10 cellular contexts compared by ENCODE assay signal in the genomic region with DNA sequence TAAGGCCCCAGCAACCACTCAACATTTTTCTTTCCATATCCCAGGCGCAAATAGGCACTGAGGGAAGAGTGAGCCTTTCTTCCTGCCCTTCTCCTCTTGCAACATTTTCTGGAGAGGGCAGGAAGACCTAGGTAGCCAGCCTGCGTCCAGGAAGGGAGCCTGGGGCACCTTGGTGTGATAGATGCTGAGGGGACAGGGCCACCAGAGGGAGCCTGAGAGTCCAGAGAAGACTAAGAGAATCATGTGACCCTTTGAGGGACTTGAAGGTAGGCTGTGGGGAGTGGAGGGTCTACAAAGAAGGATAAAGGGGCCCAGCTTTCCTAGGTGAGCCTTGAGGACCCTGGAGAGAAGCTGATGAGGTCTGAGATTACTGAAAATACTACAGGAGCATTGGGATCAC.
DNase-seq lines count a peak whose midpoint lies in the region; ATAC-seq and TF ChIP-seq lines count a peak whose summit lies in the region.
"Had no signal": no experiment of that assay in that cellular context is flagged by ENCODE, and none has a peak within 500 bp of the region (broad histone marks: within the 10 kb centered on the region; RNA-seq: fewer than 3 reads in every experiment).

No MANE protein-coding gene starts in this region.

- H3K4me3 ChIP-seq in SU-DHL-6 (ENCODE audit: insufficient read depth, low read length, poor library complexity, severe bottlenecking) = no peak overlapping the region
- H3K4me3 ChIP-seq: adrenal gland had no signal

- no peaks in the 10 kb centered on the region for H3K9me2 ChIP-seq in SU-DHL-6 (replicated peaks; ENCODE audit: insufficient read depth, low read length)

- no peak overlapping the region for H3K27ac Mint-ChIP-seq in neural crest cell (ENCODE audit: unreplicated experiment)

- peak; percentile 18 for TF ChIP-seq CTCF in SU-DHL-6 (IDR thresholded peaks at IDR 0.05; ENCODE audit: insufficient read depth, low read length, poor library complexity, severe bottlenecking)
- peak; percentile 39 for TF ChIP-seq CTCF in neural crest cell (conservative IDR thresholded peaks at IDR 0.05)

- H3K9me3 Mint-ChIP-seq in neural crest cell = peaks cover 2% of the 10 kb centered on the region

- no peaks in the 10 kb centered on the region for H3F3A ChIP-seq in SU-DHL-6 (ENCODE audit: insufficient read depth)

- H3K36me3 ChIP-seq in SU-DHL-6 (ENCODE audit: low read length) = no peaks in the 10 kb centered on the region
- H3K36me3 ChIP-seq: adrenal gland had no signal

- ATAC-seq in HG02870 (IDR thresholded peaks at IDR 0.05; ENCODE audit: unreplicated experiment) = peak; percentile 50

- H3K4me2 ChIP-seq in SU-DHL-6 (ENCODE audit: low read depth, low read length, poor library complexity, severe bottlenecking) = no peak overlapping the region

- H3K27me3 ChIP-seq in SU-DHL-6 (ENCODE audit: low read length) = no peaks in the 10 kb centered on the region
- H3K27me3 ChIP-seq: adrenal gland had no signal

- no peak overlapping the region for H2AFZ ChIP-seq in SU-DHL-6 (ENCODE audit: low read depth, low read length, severe bottlenecking)

- H3K4me1 Mint-ChIP-seq in neural crest cell = peaks cover 7% of the 10 kb centered on the region

- DNase-seq in SIG-M5 treated with dmso at 0.1 percent for 504 hours (lab: John Stamatoyannopoulos, UW; ENCODE audit: unreplicated experiment) (peak; percentile 5), SIG-M5 (lab: John Stamatoyannopoulos, UW) (no peak), neural crest cell (ENCODE audit: low read depth, low spot score) (no peak), NCI-H524 treated with DMSO at 0.1 percent for 48 hours (lab: John Stamatoyannopoulos, UW) (no peak), activated gamma-delta T cell treated with Interleukin-2 at 50 U/mL for 16 hours (no peak), hippocampal formation (lab: John Stamatoyannopoulos, UW) (no peak)
- DNase-seq: NCI-H510A had no signal

- H3K9me3 ChIP-seq in SU-DHL-6 (ENCODE audit: insufficient read depth, low read length) = no peaks in the 10 kb centered on the region
- H3K9me3 ChIP-seq: adrenal gland had no signal

- H3K36me3 Mint-ChIP-seq in neural crest cell (ENCODE audit: low read depth) = no peaks in the 10 kb centered on the region

- H3K9ac ChIP-seq in SU-DHL-6 (ENCODE audit: low read length) = no peak overlapping the region

- no peaks in the 10 kb centered on the region for H3K27me3 Mint-ChIP-seq in neural crest cell (ENCODE audit: low read depth)

- no peak overlapping the region for H3K27ac ChIP-seq in SU-DHL-6 (ENCODE audit: low read depth, low read length)
- H3K27ac ChIP-seq: adrenal gland had no signal

- no peak overlapping the region for H3K4me3 Mint-ChIP-seq in neural crest cell

- H3K79me2 ChIP-seq in SU-DHL-6 (ENCODE audit: insufficient read depth, low read length) = no peaks in the 10 kb centered on the region

- H4K20me1 ChIP-seq in SU-DHL-6 (ENCODE audit: low read depth, low read length) = no peaks in the 10 kb centered on the region
